In the genomic region with DNA sequence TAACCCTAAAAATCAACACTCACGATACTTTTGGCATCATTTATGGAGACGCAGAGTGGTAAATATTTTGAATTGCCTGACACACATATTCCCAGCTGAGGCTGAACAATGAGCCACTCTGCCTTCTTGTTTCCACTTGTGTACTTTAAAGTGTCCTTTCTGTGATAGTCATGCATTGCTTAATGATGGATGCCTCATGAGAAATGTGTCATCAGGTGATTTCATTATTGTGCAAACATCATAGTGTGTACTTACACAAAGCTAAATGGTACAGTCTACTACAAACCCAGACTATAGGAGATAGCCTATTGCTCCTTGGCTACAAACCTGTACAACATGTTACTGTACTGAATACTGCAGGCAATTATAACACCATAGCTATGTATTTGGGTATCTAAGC, we compare ENCODE assay signal across 13 cellular contexts. TPM values are rescaled to one million over a fixed set of nuclear protein-coding genes. Genes with fewer than 3 reads are reported as not detected.
DNase-seq lines count a peak whose midpoint lies in the region; ATAC-seq and TF ChIP-seq lines count a peak whose summit lies in the region.
"Had no signal": no experiment of that assay in that cellular context is flagged by ENCODE, and none has a peak within 500 bp of the region (broad histone marks: within the 10 kb centered on the region; RNA-seq: fewer than 3 reads in every experiment).

No MANE protein-coding gene starts in this region.

- no peak overlapping the region for H3K4me3 Mint-ChIP-seq in progenitor cell of endocrine pancreas (ENCODE audit: low read depth)
- H3K4me3 Mint-ChIP-seq: stimulated activated memory B cell treated with anti-CD40 and anti-IgM and Interleukin-4, amounts not matched to agents 10 μg/mL and 1 μg/mL and 100 μg/mL, for 72 hours had no signal

- peak overlapping the region; percentile 25 for H3K27ac ChIP-seq in foreskin keratinocyte

- no peak overlapping the region for H3K27ac Mint-ChIP-seq in progenitor cell of endocrine pancreas
- H3K27ac Mint-ChIP-seq: stimulated activated memory B cell treated with anti-CD40 and anti-IgM and Interleukin-4, amounts not matched to agents 10 μg/mL and 1 μg/mL and 100 μg/mL, for 72 hours had no signal

- H3K27me3 Mint-ChIP-seq in progenitor cell of endocrine pancreas = peaks cover 15% of the 10 kb centered on the region
- H3K27me3 Mint-ChIP-seq: stimulated activated memory B cell treated with anti-CD40 and anti-IgM and Interleukin-4, amounts not matched to agents 10 μg/mL and 1 μg/mL and 100 μg/mL, for 72 hours had no signal

- ATAC-seq in foreskin keratinocyte = peak; percentile 99
- ATAC-seq in HG02885 (IDR thresholded peaks at IDR 0.05; ENCODE audit: poor library complexity, unreplicated experiment) = no peak
- no peak for ATAC-seq in GM19455 (IDR thresholded peaks at IDR 0.05; ENCODE audit: unreplicated experiment)
- ATAC-seq: stimulated activated memory B cell treated with anti-CD40 and anti-IgM and Interleukin-4, amounts not matched to agents 10 μg/mL and 1 μg/mL and 100 μg/mL, for 72 hours had no signal

- no peaks in the 10 kb centered on the region for H3K27me3 ChIP-seq in foreskin keratinocyte

- H3K4me1 ChIP-seq in foreskin keratinocyte = peaks cover 12% of the 10 kb centered on the region

- in situ Hi-C loops in ACHN (cut with HindIII; ENCODE audit: low pct_ligation_motif_present, low pct_unique_long_range_greater_than_20kb, low sequenced_read_pairs) = no loop called here

- H3K9me3 Mint-ChIP-seq in progenitor cell of endocrine pancreas (ENCODE audit: low read depth) = no peaks in the 10 kb centered on the region
- H3K9me3 Mint-ChIP-seq: stimulated activated memory B cell treated with anti-CD40 and anti-IgM and Interleukin-4, amounts not matched to agents 10 μg/mL and 1 μg/mL and 100 μg/mL, for 72 hours had no signal

- DNase-seq in ACHN (peak; percentile 10), HCEC 1CT (peak; percentile 93), SHP77 (lab: John Stamatoyannopoulos, UW) (peak; percentile 16 to 27), foreskin keratinocyte (peak; percentile 94), GM19240 (ENCODE audit: insufficient read length, low spot score) (no peak), progenitor cell of endocrine pancreas (ENCODE audit: low spot score, unreplicated experiment) (no peak)
- DNase-seq: amniotic stem cell, GOT3, NCI-H1105, SK-N-SH had no signal

- no peak for TF ChIP-seq CTCF in foreskin keratinocyte (conservative IDR thresholded peaks at IDR 0.05)
- TF ChIP-seq CTCF in progenitor cell of endocrine pancreas (IDR thresholded peaks at IDR 0.05; ENCODE audit: unreplicated experiment) = no peak

- H3K4me1 Mint-ChIP-seq in progenitor cell of endocrine pancreas (ENCODE audit: low read depth) = peaks cover 9% of the 10 kb centered on the region
- H3K4me1 Mint-ChIP-seq: stimulated activated memory B cell treated with anti-CD40 and anti-IgM and Interleukin-4, amounts not matched to agents 10 μg/mL and 1 μg/mL and 100 μg/mL, for 72 hours had no signal

- peaks cover 13% of the 10 kb centered on the region for H3K36me3 Mint-ChIP-seq in progenitor cell of endocrine pancreas (ENCODE audit: insufficient read depth)

RNA-seq across cellular contexts. Expression of gene MRE11, which starts 44.2 kb away (rescaled TPM):
- total RNA-seq in foreskin keratinocyte = 18.7 and 20.8 TPM in 2 replicates
- polyA plus RNA-seq in foreskin keratinocyte = 6.7 and 8.8 TPM in 2 replicates
- 35.1 and 42.6 TPM in 2 replicates for total RNA-seq in progenitor cell of endocrine pancreas

RNA-seq across cellular contexts. Expression of gene ANKRD49, which starts 44.3 kb away (rescaled TPM):
- 11.7 and 11.9 TPM in 2 replicates for total RNA-seq in foreskin keratinocyte
- 5.5 and 7.4 TPM in 2 replicates for polyA plus RNA-seq in foreskin keratinocyte
- total RNA-seq in progenitor cell of endocrine pancreas = 17.6 and 23.0 TPM in 2 replicates

RNA-seq across cellular contexts. Expression of gene GPR83, which starts 48.2 kb away (rescaled TPM):
- total RNA-seq in foreskin keratinocyte (not detected in 2 replicates), progenitor cell of endocrine pancreas (0.31 and 0.62 TPM in 2 replicates)
- polyA plus RNA-seq in foreskin keratinocyte = not detected in 2 replicates

Comparison
In these comparisons a context has a peak if more than half of its experiments do, and no peak if none do; other contexts are left out.
1. DNase-seq: peak in ACHN (single experiment), HCEC 1CT (single experiment), SHP77 (2 of 2) and foreskin keratinocyte (2 of 2); none in GM19240 (single experiment) and progenitor cell of endocrine pancreas (single experiment).